In genomic region chr21:31921079-31921478, GRCh38 we compare ENCODE assay signal across 20 cellular contexts. TPM values are rescaled to one million over a fixed set of nuclear protein-coding genes. Genes with fewer than 3 reads are reported as not detected.
DNase-seq lines count a peak whose midpoint lies in the region; ATAC-seq and TF ChIP-seq lines count a peak whose summit lies in the region.
"Had no signal": no experiment of that assay in that cellular context is flagged by ENCODE, and none has a peak within 500 bp of the region (broad histone marks: within the 10 kb centered on the region; RNA-seq: fewer than 3 reads in every experiment).

No MANE protein-coding gene starts in this region.

- peak; percentile 46 for DNase-seq in AG08395 (ENCODE audit: low spot score)
- peak; percentile 33 for DNase-seq in GM03348 (ENCODE audit: low spot score)
- DNase-seq in RKO (ENCODE audit: low spot score) = peak; percentile 77
- peak in 1 of 2 donors; percentile 14 for DNase-seq in foreskin keratinocyte
- DNase-seq in vagina (ENCODE audit: extremely low spot score in 2 of 2) = no peak
- DNase-seq in activated CD4-positive, alpha-beta memory T cell treated with anti-CD3 and anti-CD28 coated beads, Interleukin-2, amount 10 ng/mL, durations not matched to agents 7 days and 5 days = no peak
- no peak for DNase-seq in Calu3
- DNase-seq: BE2C; CD4-positive, alpha-beta T cell; DMS79 treated with DMSO at 0.1 percent for 48 hours; GF-D8; GOT3; NCI-H1105 treated with DMSO at 0.1 percent for 48 hours; NCI-H1694 treated with DMSO at 0.1 percent for 48 hours; NCI-H2107; NK-92 treated with Interleukin-12 subunit alpha and Interleukin-12 subunit beta, amount 100 ng/mL, for 24 hours; OCI-M1 had no signal

- H3K9me3 Mint-ChIP-seq in activated CD4-positive, alpha-beta memory T cell treated with anti-CD3 and anti-CD28 coated beads, Interleukin-2, amount 10 ng/mL, durations not matched to agents 7 days and 5 days = no peaks in the 10 kb centered on the region
- H3K9me3 Mint-ChIP-seq in Calu3 (ENCODE audit: low read depth, unreplicated experiment) = no peaks in the 10 kb centered on the region
- H3K9me3 Mint-ChIP-seq: CD4-positive, alpha-beta T cell had no signal

- no peak overlapping the region for H3K4me3 ChIP-seq in vagina
- H3K4me3 ChIP-seq: SK-N-MC had no signal

- TF ChIP-seq POLR2A in vagina (IDR thresholded peaks at IDR 0.05) = no peak

- no peaks in the 10 kb centered on the region for H3K36me3 Mint-ChIP-seq in activated CD4-positive, alpha-beta memory T cell treated with anti-CD3 and anti-CD28 coated beads, Interleukin-2, amount 10 ng/mL, durations not matched to agents 7 days and 5 days (ENCODE audit: low read depth)
- no peaks in the 10 kb centered on the region for H3K36me3 Mint-ChIP-seq in Calu3 (ENCODE audit: insufficient read depth, unreplicated experiment)

- ATAC-seq in foreskin keratinocyte = peak; percentile 79
- no peak for ATAC-seq in GM21825 (IDR thresholded peaks at IDR 0.05; ENCODE audit: unreplicated experiment)
- ATAC-seq: Right ventricle myocardium inferior had no signal

- no peaks in the 10 kb centered on the region for H3K4me1 ChIP-seq in foreskin keratinocyte
- H3K4me1 ChIP-seq in vagina = no peaks in the 10 kb centered on the region
- H3K4me1 ChIP-seq: BE2C had no signal

- POLR2A ChIA-PET in activated CD4-positive, alpha-beta memory T cell treated with anti-CD3 and anti-CD28 coated beads, Interleukin-2, amount 10 ng/mL, durations not matched to agents 7 days and 5 days (lab: Charles Lee) = no interaction called here

- H3K36me3 ChIP-seq in vagina = no peaks in the 10 kb centered on the region

- intact Hi-C loops in vagina (cut with DNase I) = no loop called here
- intact Hi-C loops in Calu3 (cut with micrococcal nuclease; ENCODE audit: unreplicated experiment) = no loop called here

- H3K4me3 Mint-ChIP-seq in activated CD4-positive, alpha-beta memory T cell treated with anti-CD3 and anti-CD28 coated beads, Interleukin-2, amount 10 ng/mL, durations not matched to agents 7 days and 5 days = no peak overlapping the region
- no peak overlapping the region for H3K4me3 Mint-ChIP-seq in Calu3 (ENCODE audit: low read depth, unreplicated experiment)
- H3K4me3 Mint-ChIP-seq: CD4-positive, alpha-beta T cell had no signal

- H3K4me1 Mint-ChIP-seq in activated CD4-positive, alpha-beta memory T cell treated with anti-CD3 and anti-CD28 coated beads, Interleukin-2, amount 10 ng/mL, durations not matched to agents 7 days and 5 days = no peaks in the 10 kb centered on the region
- H3K4me1 Mint-ChIP-seq in Calu3 (ENCODE audit: low read depth, unreplicated experiment) = no peaks in the 10 kb centered on the region

- no peak overlapping the region for H3K27ac Mint-ChIP-seq in activated CD4-positive, alpha-beta memory T cell treated with anti-CD3 and anti-CD28 coated beads, Interleukin-2, amount 10 ng/mL, durations not matched to agents 7 days and 5 days
- H3K27ac Mint-ChIP-seq in Calu3 (ENCODE audit: unreplicated experiment) = no peak overlapping the region
- H3K27ac Mint-ChIP-seq: CD4-positive, alpha-beta T cell had no signal

- H3K27ac ChIP-seq in foreskin keratinocyte (no peak overlapping the region), vagina (no peak overlapping the region)
- H3K27ac ChIP-seq: SK-N-MC had no signal

- H3K9me3 ChIP-seq in vagina = no peaks in the 10 kb centered on the region
- H3K9me3 ChIP-seq: BE2C had no signal

- TF ChIP-seq CTCF in foreskin keratinocyte (conservative IDR thresholded peaks at IDR 0.05) (no peak), vagina (IDR thresholded peaks at IDR 0.05) (no peak), Calu3 (IDR thresholded peaks at IDR 0.05; ENCODE audit: unreplicated experiment) (no peak)

- no peaks in the 10 kb centered on the region for H3K27me3 Mint-ChIP-seq in activated CD4-positive, alpha-beta memory T cell treated with anti-CD3 and anti-CD28 coated beads, Interleukin-2, amount 10 ng/mL, durations not matched to agents 7 days and 5 days
- H3K27me3 Mint-ChIP-seq in Calu3 (ENCODE audit: unreplicated experiment) = no peaks in the 10 kb centered on the region

- H3K27me3 ChIP-seq in foreskin keratinocyte (no peaks in the 10 kb centered on the region), vagina (no peaks in the 10 kb centered on the region)
- H3K27me3 ChIP-seq: BE2C had no signal

- BruUV-seq in Calu3 (replicated peaks; lab: Mats Ljungman, UMichigan) = no TSS peak

- CTCF ChIA-PET in activated CD4-positive, alpha-beta memory T cell treated with anti-CD3 and anti-CD28 coated beads, Interleukin-2, amount 10 ng/mL, durations not matched to agents 7 days and 5 days (lab: Charles Lee) = interaction anchor here (1.2 kb wide), 1 partner anchor 22 kb away, joined by 3 read pairs; no protein-coding TSS in a partner anchor
- CTCF ChIA-PET in Calu3 (lab: Charles Lee) = no interaction called here

RNA-seq across cellular contexts. Expression of gene HUNK, which starts 48.3 kb away (rescaled TPM):
- total RNA-seq in foreskin keratinocyte = 0.17 and 0.42 TPM in 2 replicates
- 0.06 and 0.22 TPM in 2 replicates for polyA plus RNA-seq in foreskin keratinocyte
- total RNA-seq in vagina = 0.74 TPM
- total RNA-seq in activated CD4-positive, alpha-beta memory T cell treated with anti-CD3 and anti-CD28 coated beads, Interleukin-2, amount 10 ng/mL, durations not matched to agents 7 days and 5 days = under 1 TPM; 0.03 to 0.05 TPM
- 2.3 and 5.0 TPM in 2 replicates for total RNA-seq in Calu3 (2022)
- total RNA-seq: CD4-positive, alpha-beta T cell had no signal

Comparison
In these comparisons a context has a peak if more than half of its experiments do, and no peak if none do; other contexts are left out.
1. DNase-seq: peak in AG08395 (single experiment), GM03348 (single experiment) and RKO (single experiment); none in vagina (0 of 2), activated CD4-positive, alpha-beta memory T cell treated with anti-CD3 and anti-CD28 coated beads, Interleukin-2, amount 10 ng/mL, durations not matched to agents 7 days and 5 days (single experiment) and Calu3 (single experiment).